In the genomic region with DNA sequence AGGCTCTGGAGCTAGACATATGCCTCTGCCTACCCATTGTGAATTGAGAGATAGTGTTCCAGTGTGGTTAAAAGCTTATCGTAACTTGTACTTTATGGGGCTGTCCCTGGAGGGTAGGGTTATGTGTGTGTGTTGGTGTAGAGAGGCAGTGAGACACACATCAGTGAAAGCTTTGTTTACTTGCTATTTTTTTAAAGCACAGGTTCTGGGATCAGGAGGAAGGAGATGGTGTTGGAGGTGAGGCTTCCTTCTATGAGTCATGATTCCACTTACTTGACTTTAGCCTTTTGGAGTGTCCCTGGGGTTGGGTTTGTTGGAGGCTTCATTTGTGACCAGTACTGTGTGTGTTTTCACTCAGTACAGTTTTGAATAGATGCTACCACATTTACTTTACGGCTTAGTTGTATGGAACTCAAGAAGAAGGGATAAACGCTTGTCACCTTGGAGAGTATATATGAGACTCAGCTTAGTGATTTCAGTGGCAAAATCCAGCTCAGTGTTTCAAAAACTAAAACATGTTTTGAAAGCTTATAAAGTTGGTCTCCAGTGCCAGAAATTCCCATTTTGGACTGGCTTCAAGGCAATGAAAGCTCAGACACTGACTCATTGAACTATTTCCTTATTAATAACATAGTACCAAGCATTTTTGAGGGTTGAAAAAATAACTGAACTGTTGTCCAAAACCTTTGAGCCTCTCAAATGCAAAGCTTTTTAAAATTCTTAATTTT, we compare ENCODE assay signal across 8 cellular contexts.
DNase-seq lines count a peak whose midpoint lies in the region; TF ChIP-seq lines count a peak whose summit lies in the region.

No MANE protein-coding gene starts in this region.

- TF ChIP-seq CTCF in chondrocyte (IDR thresholded peaks at IDR 0.05), result no peak

- H3K36me3 Mint-ChIP-seq in chondrocyte (ENCODE audit: low read depth), result no peaks in the 10 kb centered on the region

- peak overlapping the region; percentile 33 for H3K4me3 Mint-ChIP-seq in chondrocyte (ENCODE audit: unreplicated experiment)

- no peaks in the 10 kb centered on the region for H3K27me3 Mint-ChIP-seq in chondrocyte (ENCODE audit: low read depth)

- peak; percentile 6 for DNase-seq in HPDE6-E6E7 (ENCODE audit: extremely low spot score)
- no peak for DNase-seq in chondrocyte (ENCODE audit: low spot score)
- DNase-seq in kidney tubule cell (ENCODE audit: low spot score), result peak; percentile 91
- peak; percentile 91 for DNase-seq in stromal cell of bone marrow (ENCODE audit: low read depth)
- no peak for DNase-seq in stimulated activated CD4-positive, alpha-beta T cell treated with anti-CD3 and anti-CD28 coated beads, Interleukin-12 subunit alpha, Interleukin-12 subunit beta, amount 100 ng/mL, for 4 hours
- DNase-seq in MV-4-11 (lab: John Stamatoyannopoulos, UW), result no peak
- no peak for DNase-seq in SHP77 (lab: John Stamatoyannopoulos, UW)
- DNase-seq in T-helper 2 cell, result no peak

- no peaks in the 10 kb centered on the region for H3K9me3 Mint-ChIP-seq in chondrocyte (ENCODE audit: low read depth)

- H3K27ac Mint-ChIP-seq in chondrocyte (ENCODE audit: unreplicated experiment), result peak overlapping the region; percentile 98

- peaks cover 91% of the 10 kb centered on the region for H3K4me1 Mint-ChIP-seq in chondrocyte (ENCODE audit: low read depth)

Comparison
In these comparisons a context has a peak if more than half of its experiments do, and no peak if none do; other contexts are left out.
1. DNase-seq: peak in HPDE6-E6E7 (single experiment), kidney tubule cell (single experiment) and stromal cell of bone marrow (single experiment); none in chondrocyte (single experiment), stimulated activated CD4-positive, alpha-beta T cell treated with anti-CD3 and anti-CD28 coated beads, Interleukin-12 subunit alpha, Interleukin-12 subunit beta, amount 100 ng/mL, for 4 hours (single experiment), MV-4-11 (single experiment), SHP77 (0 of 2) and T-helper 2 cell (0 of 5).